1 cellular context compared by ENCODE assay signal in the genomic region with DNA sequence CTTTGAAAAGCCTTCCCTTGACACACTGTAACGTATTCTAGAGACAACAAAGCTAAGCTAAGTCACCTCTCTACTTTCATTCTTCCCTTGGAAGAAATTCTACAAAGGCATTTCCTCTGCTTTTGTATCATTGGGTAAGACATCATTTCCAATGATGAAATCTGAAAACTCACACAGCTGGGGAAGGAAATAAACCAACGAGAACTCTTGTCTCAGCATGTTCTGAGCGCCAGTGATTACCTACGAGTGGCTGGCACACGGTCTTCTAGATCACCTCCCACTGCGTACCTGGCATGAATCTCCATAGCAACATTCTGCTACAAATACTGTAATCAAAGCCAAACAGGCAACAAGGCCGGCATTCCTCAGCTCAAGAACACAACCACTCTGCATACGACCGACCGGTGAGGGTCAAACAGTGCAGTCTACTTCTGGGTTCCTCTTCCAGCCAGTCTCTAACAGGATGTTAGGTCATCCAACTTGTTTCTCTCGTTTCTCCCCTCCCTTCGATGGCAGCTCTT.
TF ChIP-seq lines count a peak whose summit lies in the region.

No MANE protein-coding gene starts in this region.

TF ChIP-seq in K562, 482 proteins besides CTCF, POLR2A, EP300 and RAD21 (continues in another document):
- peak; percentile 62 for TF ChIP-seq ETV1 (tag; conservative IDR thresholded peaks at IDR 0.05; ENCODE audit: low read depth)
- TF ChIP-seq RHOXF2B (CRISPR knock-in tag; conservative IDR thresholded peaks at IDR 0.05): no peak
- TF ChIP-seq KDM2B (CRISPR knock-in tag; IDR thresholded peaks at IDR 0.05): no peak
- TF ChIP-seq CHD4 (IDR thresholded peaks at IDR 0.05; ENCODE audit: insufficient read depth, insufficient replicate concordance, low read depth, low read length, poor library complexity, severe bottlenecking): no peak
- TF ChIP-seq TEAD1 (CRISPR knock-in tag; IDR thresholded peaks at IDR 0.05): peak in 1 of 2 experiments; percentile 14; a peak in 1 of 4 replicates
- TF ChIP-seq RUNX1 (IDR thresholded peaks at IDR 0.05; ENCODE audit: low read depth): no peak
- no peak for TF ChIP-seq RBM15 (IDR thresholded peaks at IDR 0.05; ENCODE audit: insufficient read depth, low read length)
- no peak for TF ChIP-seq DMBX1 (CRISPR knock-in tag; IDR thresholded peaks at IDR 0.05; ENCODE audit: borderline replicate concordance)
- TF ChIP-seq ZKSCAN8 (CRISPR knock-in tag; IDR thresholded peaks at IDR 0.05): no peak
- TF ChIP-seq ZNF274 (IDR thresholded peaks at IDR 0.05; ENCODE audit: borderline replicate concordance, low read depth, low read length): no peak
- no peak for TF ChIP-seq PTTG1 (tag; IDR thresholded peaks at IDR 0.05; ENCODE audit: low read depth)
- no peak for TF ChIP-seq TCF7L2 (IDR thresholded peaks at IDR 0.05; ENCODE audit: low read depth, low read length)
- no peak for TF ChIP-seq NCOA4 (IDR thresholded peaks at IDR 0.05; ENCODE audit: partially characterized antibody)
- TF ChIP-seq KLF13 (tag; IDR thresholded peaks at IDR 0.05; ENCODE audit: borderline replicate concordance, low read depth): no peak
- TF ChIP-seq ETV5 (CRISPR knock-in tag; IDR thresholded peaks at IDR 0.05; ENCODE audit: low read depth): peak; percentile 49; the same call in 1 of the 2 replicates
- TF ChIP-seq, protein P1, sequence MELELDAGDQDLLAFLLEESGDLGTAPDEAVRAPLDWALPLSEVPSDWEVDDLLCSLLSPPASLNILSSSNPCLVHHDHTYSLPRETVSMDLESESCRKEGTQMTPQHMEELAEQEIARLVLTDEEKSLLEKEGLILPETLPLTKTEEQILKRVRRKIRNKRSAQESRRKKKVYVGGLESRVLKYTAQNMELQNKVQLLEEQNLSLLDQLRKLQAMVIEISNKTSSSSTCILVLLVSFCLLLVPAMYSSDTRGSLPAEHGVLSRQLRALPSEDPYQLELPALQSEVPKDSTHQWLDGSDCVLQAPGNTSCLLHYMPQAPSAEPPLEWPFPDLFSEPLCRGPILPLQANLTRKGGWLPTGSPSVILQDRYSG (tag; conservative IDR thresholded peaks at IDR 0.05; ENCODE audit: low read depth): no peak
- no peak for TF ChIP-seq SETDB1 (IDR thresholded peaks at IDR 0.05; ENCODE audit: low read length)
- no peak for TF ChIP-seq NR2C2 (CRISPR knock-in tag; IDR thresholded peaks at IDR 0.05)
- peak; percentile 32; the same call in 1 of the 2 replicates for TF ChIP-seq NR2C2 (tag; IDR thresholded peaks at IDR 0.05)
- no peak for TF ChIP-seq CEBPG (CRISPR knock-in tag; IDR thresholded peaks at IDR 0.05)
- TF ChIP-seq CEBPG (tag; conservative IDR thresholded peaks at IDR 0.05 in 1 of 2, IDR thresholded peaks at IDR 0.05 in 1 of 2): peak in 1 of 2 experiments; percentile 69; a peak in 2 of 4 replicates
- TF ChIP-seq, protein P2, sequence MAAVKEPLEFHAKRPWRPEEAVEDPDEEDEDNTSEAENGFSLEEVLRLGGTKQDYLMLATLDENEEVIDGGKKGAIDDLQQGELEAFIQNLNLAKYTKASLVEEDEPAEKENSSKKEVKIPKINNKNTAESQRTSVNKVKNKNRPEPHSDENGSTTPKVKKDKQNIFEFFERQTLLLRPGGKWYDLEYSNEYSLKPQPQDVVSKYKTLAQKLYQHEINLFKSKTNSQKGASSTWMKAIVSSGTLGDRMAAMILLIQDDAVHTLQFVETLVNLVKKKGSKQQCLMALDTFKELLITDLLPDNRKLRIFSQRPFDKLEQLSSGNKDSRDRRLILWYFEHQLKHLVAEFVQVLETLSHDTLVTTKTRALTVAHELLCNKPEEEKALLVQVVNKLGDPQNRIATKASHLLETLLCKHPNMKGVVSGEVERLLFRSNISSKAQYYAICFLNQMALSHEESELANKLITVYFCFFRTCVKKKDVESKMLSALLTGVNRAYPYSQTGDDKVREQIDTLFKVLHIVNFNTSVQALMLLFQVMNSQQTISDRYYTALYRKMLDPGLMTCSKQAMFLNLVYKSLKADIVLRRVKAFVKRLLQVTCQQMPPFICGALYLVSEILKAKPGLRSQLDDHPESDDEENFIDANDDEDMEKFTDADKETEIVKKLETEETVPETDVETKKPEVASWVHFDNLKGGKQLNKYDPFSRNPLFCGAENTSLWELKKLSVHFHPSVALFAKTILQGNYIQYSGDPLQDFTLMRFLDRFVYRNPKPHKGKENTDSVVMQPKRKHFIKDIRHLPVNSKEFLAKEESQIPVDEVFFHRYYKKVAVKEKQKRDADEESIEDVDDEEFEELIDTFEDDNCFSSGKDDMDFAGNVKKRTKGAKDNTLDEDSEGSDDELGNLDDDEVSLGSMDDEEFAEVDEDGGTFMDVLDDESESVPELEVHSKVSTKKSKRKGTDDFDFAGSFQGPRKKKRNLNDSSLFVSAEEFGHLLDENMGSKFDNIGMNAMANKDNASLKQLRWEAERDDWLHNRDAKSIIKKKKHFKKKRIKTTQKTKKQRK (IDR thresholded peaks at IDR 0.05; ENCODE audit: borderline replicate concordance, low read depth, low read length): no peak
- no peak for TF ChIP-seq SREBF1 (IDR thresholded peaks at IDR 0.05; ENCODE audit: borderline replicate concordance, low read depth, low read length)
- no peak for TF ChIP-seq ZNF175 (CRISPR knock-in tag; IDR thresholded peaks at IDR 0.05; ENCODE audit: low read depth)
- TF ChIP-seq, protein P3, sequence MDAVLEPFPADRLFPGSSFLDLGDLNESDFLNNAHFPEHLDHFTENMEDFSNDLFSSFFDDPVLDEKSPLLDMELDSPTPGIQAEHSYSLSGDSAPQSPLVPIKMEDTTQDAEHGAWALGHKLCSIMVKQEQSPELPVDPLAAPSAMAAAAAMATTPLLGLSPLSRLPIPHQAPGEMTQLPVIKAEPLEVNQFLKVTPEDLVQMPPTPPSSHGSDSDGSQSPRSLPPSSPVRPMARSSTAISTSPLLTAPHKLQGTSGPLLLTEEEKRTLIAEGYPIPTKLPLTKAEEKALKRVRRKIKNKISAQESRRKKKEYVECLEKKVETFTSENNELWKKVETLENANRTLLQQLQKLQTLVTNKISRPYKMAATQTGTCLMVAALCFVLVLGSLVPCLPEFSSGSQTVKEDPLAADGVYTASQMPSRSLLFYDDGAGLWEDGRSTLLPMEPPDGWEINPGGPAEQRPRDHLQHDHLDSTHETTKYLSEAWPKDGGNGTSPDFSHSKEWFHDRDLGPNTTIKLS (IDR thresholded peaks at IDR 0.05; ENCODE audit: borderline replicate concordance, low read depth): no peak
- peak; percentile 69 for TF ChIP-seq RFX1 (IDR thresholded peaks at IDR 0.05)
- no peak for TF ChIP-seq ZKSCAN1 (IDR thresholded peaks at IDR 0.05; ENCODE audit: low read depth, low read length)
- no peak for TF ChIP-seq PHF20 (IDR thresholded peaks at IDR 0.05; ENCODE audit: partially characterized antibody)
- TF ChIP-seq NFYB (IDR thresholded peaks at IDR 0.05; ENCODE audit: extremely low read depth, insufficient read length): no peak
- TF ChIP-seq, protein P4, sequence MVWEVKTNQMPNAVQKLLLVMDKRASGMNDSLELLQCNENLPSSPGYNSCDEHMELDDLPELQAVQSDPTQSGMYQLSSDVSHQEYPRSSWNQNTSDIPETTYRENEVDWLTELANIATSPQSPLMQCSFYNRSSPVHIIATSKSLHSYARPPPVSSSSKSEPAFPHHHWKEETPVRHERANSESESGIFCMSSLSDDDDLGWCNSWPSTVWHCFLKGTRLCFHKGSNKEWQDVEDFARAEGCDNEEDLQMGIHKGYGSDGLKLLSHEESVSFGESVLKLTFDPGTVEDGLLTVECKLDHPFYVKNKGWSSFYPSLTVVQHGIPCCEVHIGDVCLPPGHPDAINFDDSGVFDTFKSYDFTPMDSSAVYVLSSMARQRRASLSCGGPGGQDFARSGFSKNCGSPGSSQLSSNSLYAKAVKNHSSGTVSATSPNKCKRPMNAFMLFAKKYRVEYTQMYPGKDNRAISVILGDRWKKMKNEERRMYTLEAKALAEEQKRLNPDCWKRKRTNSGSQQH (CRISPR knock-in tag; IDR thresholded peaks at IDR 0.05): no peak
- TF ChIP-seq NFATC3 (IDR thresholded peaks at IDR 0.05): no peak
- TF ChIP-seq CREM (IDR thresholded peaks at IDR 0.05; ENCODE audit: low read depth): peak; percentile 49; the same call in 1 of the 2 replicates
- no peak for TF ChIP-seq PHF8 (IDR thresholded peaks at IDR 0.05; ENCODE audit: borderline replicate concordance, low read length)
- no peak for TF ChIP-seq ZKSCAN3 (CRISPR knock-in tag; IDR thresholded peaks at IDR 0.05)
- TF ChIP-seq SNIP1 (IDR thresholded peaks at IDR 0.05; ENCODE audit: low read depth): 0 out of 2 replicates have a peak, but pooled peaks have one; percentile 3
- TF ChIP-seq RNF2 (IDR thresholded peaks at IDR 0.05): no peak
- no peak for TF ChIP-seq NUFIP1 (IDR thresholded peaks at IDR 0.05; ENCODE audit: partially characterized antibody)
- no peak for TF ChIP-seq CREBBP (IDR thresholded peaks at IDR 0.05; ENCODE audit: low read depth, low read length)
- TF ChIP-seq TCF3 (CRISPR knock-in tag; IDR thresholded peaks at IDR 0.05): peak; percentile 20; the same call in 1 of the 2 replicates
- peak; percentile 22; the same call in 1 of the 2 replicates for TF ChIP-seq NR2C1 (IDR thresholded peaks at IDR 0.05)
- peak; percentile 12; the same call in 1 of the 2 replicates for TF ChIP-seq NR2C1 (tag; IDR thresholded peaks at IDR 0.05)
- TF ChIP-seq, protein P5, sequence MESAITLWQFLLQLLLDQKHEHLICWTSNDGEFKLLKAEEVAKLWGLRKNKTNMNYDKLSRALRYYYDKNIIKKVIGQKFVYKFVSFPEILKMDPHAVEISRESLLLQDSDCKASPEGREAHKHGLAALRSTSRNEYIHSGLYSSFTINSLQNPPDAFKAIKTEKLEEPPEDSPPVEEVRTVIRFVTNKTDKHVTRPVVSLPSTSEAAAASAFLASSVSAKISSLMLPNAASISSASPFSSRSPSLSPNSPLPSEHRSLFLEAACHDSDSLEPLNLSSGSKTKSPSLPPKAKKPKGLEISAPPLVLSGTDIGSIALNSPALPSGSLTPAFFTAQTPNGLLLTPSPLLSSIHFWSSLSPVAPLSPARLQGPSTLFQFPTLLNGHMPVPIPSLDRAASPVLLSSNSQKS (CRISPR knock-in tag; IDR thresholded peaks at IDR 0.05): no peak
- TF ChIP-seq RBM22 (IDR thresholded peaks at IDR 0.05; ENCODE audit: low read depth, low read length, poor library complexity, severe bottlenecking): no peak
- TF ChIP-seq, protein P6, sequence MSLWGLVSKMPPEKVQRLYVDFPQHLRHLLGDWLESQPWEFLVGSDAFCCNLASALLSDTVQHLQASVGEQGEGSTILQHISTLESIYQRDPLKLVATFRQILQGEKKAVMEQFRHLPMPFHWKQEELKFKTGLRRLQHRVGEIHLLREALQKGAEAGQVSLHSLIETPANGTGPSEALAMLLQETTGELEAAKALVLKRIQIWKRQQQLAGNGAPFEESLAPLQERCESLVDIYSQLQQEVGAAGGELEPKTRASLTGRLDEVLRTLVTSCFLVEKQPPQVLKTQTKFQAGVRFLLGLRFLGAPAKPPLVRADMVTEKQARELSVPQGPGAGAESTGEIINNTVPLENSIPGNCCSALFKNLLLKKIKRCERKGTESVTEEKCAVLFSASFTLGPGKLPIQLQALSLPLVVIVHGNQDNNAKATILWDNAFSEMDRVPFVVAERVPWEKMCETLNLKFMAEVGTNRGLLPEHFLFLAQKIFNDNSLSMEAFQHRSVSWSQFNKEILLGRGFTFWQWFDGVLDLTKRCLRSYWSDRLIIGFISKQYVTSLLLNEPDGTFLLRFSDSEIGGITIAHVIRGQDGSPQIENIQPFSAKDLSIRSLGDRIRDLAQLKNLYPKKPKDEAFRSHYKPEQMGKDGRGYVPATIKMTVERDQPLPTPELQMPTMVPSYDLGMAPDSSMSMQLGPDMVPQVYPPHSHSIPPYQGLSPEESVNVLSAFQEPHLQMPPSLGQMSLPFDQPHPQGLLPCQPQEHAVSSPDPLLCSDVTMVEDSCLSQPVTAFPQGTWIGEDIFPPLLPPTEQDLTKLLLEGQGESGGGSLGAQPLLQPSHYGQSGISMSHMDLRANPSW (CRISPR knock-in tag; IDR thresholded peaks at IDR 0.05): no peak
- no peak for TF ChIP-seq FOXJ2 (tag; IDR thresholded peaks at IDR 0.05)
- TF ChIP-seq ZFX (CRISPR knock-in tag; IDR thresholded peaks at IDR 0.05): no peak
- TF ChIP-seq GABPB1 (CRISPR knock-in tag; IDR thresholded peaks at IDR 0.05): no peak
- TF ChIP-seq SOX6 (IDR thresholded peaks at IDR 0.05): no peak
- TF ChIP-seq ZBTB1 (CRISPR knock-in tag; IDR thresholded peaks at IDR 0.05; ENCODE audit: borderline replicate concordance, low read depth): no peak
- TF ChIP-seq, protein P7, sequence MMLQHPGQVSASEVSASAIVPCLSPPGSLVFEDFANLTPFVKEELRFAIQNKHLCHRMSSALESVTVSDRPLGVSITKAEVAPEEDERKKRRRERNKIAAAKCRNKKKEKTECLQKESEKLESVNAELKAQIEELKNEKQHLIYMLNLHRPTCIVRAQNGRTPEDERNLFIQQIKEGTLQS (IDR thresholded peaks at IDR 0.05): peak; percentile 37
- TF ChIP-seq, protein P7 (CRISPR knock-in tag; conservative IDR thresholded peaks at IDR 0.05): no peak
- TF ChIP-seq GATA2 (CRISPR knock-in tag; IDR thresholded peaks at IDR 0.05): no peak
- no peak for TF ChIP-seq ZNF695 (CRISPR knock-in tag; IDR thresholded peaks at IDR 0.05)
- TF ChIP-seq PRPF4 (IDR thresholded peaks at IDR 0.05; ENCODE audit: insufficient read depth, low read depth, low read length, poor library complexity, severe bottlenecking): no peak
- no peak for TF ChIP-seq CTBP1 (IDR thresholded peaks at IDR 0.05; ENCODE audit: borderline replicate concordance)
- no peak for TF ChIP-seq XRCC4 (IDR thresholded peaks at IDR 0.05; ENCODE audit: extremely low read depth, insufficient read depth, insufficient read length)
- no peak for TF ChIP-seq ZNF717 (CRISPR knock-in tag; IDR thresholded peaks at IDR 0.05)
- TF ChIP-seq ZNF408 (CRISPR knock-in tag; IDR thresholded peaks at IDR 0.05; ENCODE audit: low read depth): no peak
- TF ChIP-seq, protein P8, sequence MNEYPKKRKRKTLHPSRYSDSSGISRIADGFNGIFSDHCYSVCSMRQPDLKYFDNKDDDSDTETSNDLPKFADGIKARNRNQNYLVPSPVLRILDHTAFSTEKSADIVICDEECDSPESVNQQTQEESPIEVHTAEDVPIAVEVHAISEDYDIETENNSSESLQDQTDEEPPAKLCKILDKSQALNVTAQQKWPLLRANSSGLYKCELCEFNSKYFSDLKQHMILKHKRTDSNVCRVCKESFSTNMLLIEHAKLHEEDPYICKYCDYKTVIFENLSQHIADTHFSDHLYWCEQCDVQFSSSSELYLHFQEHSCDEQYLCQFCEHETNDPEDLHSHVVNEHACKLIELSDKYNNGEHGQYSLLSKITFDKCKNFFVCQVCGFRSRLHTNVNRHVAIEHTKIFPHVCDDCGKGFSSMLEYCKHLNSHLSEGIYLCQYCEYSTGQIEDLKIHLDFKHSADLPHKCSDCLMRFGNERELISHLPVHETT (CRISPR knock-in tag; conservative IDR thresholded peaks at IDR 0.05 in 1 of 2, IDR thresholded peaks at IDR 0.05 in 1 of 2): 0 out of 4 replicates have a peak, but pooled peaks of 1 of the 2 experiments have one; percentile 23
